In genomic region chr6:24907959-24908358, GRCh38 we compare ENCODE assay signal across 9 cellular contexts. TPM values are rescaled to one million over a fixed set of nuclear protein-coding genes. Genes with fewer than 3 reads are reported as not detected.
DNase-seq lines count a peak whose midpoint lies in the region; ATAC-seq and TF ChIP-seq lines count a peak whose summit lies in the region.
"Had no signal": no experiment of that assay in that cellular context is flagged by ENCODE, and none has a peak within 500 bp of the region (broad histone marks: within the 10 kb centered on the region; RNA-seq: fewer than 3 reads in every experiment).

No MANE protein-coding gene starts in this region.

- no peaks in the 10 kb centered on the region for H3K27me3 Mint-ChIP-seq in CD14-positive monocyte (ENCODE audit: low read depth in 3 of 3)
- H3K27me3 Mint-ChIP-seq in activated CD4-positive, alpha-beta memory T cell treated with anti-CD3 and anti-CD28 coated beads, Interleukin-2, amount 10 ng/mL, durations not matched to agents 7 days and 5 days: no peaks in the 10 kb centered on the region
- no peaks in the 10 kb centered on the region for H3K27me3 Mint-ChIP-seq in naive thymus-derived CD4-positive, alpha-beta T cell

- CTCF ChIA-PET in activated CD4-positive, alpha-beta memory T cell treated with anti-CD3 and anti-CD28 coated beads, Interleukin-2, amount 10 ng/mL, durations not matched to agents 7 days and 5 days (lab: Charles Lee): interaction anchor here (1.5 to 6.7 kb wide), 4 partner anchors 11 to 110 kb away, joined by 5 to 73 read pairs (median 20); no protein-coding TSS in a partner anchor
- CTCF ChIA-PET in naive thymus-derived CD4-positive, alpha-beta T cell (lab: Charles Lee): interaction anchor here (1.2 to 5.9 kb wide), 3 partner anchors 18 to 84 kb away, joined by 4 to 54 read pairs (median 53); no protein-coding TSS in a partner anchor

- H3K9ac ChIP-seq in GM23248: no peak overlapping the region

- H3K4me3 ChIP-seq in GM23248: no peak overlapping the region; the same call in 1 of the 2 replicates
- H3K4me3 ChIP-seq in naive thymus-derived CD4-positive, alpha-beta T cell (ENCODE audit: low read length): peak overlapping the region; percentile 1

- intact Hi-C loops in CD14-positive monocyte (cut with micrococcal nuclease): no loop called here
- intact Hi-C loops in naive thymus-derived CD4-positive, alpha-beta T cell (cut with micrococcal nuclease): loop anchor here (1.0 to 2.0 kb wide), 4 partner anchors 8 to 51 kb away; no protein-coding TSS in a partner anchor

- H2AFZ ChIP-seq in GM23248: no peak overlapping the region

- H3K36me3 ChIP-seq in GM23248 (ENCODE audit: low read depth): no peaks in the 10 kb centered on the region
- H3K36me3 ChIP-seq in naive thymus-derived CD4-positive, alpha-beta T cell (ENCODE audit: control insufficient read depth in 2 of 3, insufficient read depth in 3 of 3, low read length in 3 of 3): peaks cover 10 to 33% (median 15%) of the 10 kb centered on the region in 3 experiments

- H3K27ac ChIP-seq in GM23248: no peak overlapping the region
- peak overlapping the region; percentile 75 for H3K27ac ChIP-seq in naive thymus-derived CD4-positive, alpha-beta T cell (ENCODE audit: low read depth, low read length)

- H3F3A ChIP-seq in GM23248 (ENCODE audit: insufficient read depth): peaks cover 7% of the 10 kb centered on the region

- WGBS in GM23248 (ENCODE audit: low coverage in 1 of 2, low lambda C conversion rate in 2 of 2, missing lambda C conversion rate in 2 of 2), 2 experiments: 43 to 48% methylated on average over 3 of the region's 3 CpGs

- in situ Hi-C loops in GM23248 (cut with MboI): no loop called here

- TF ChIP-seq CTCF in CD14-positive monocyte (IDR thresholded peaks at IDR 0.05): no peak

- H3K4me1 Mint-ChIP-seq in CD14-positive monocyte: peaks cover 90% of the 10 kb centered on the region
- peaks cover 84% of the 10 kb centered on the region for H3K4me1 Mint-ChIP-seq in activated CD4-positive, alpha-beta memory T cell treated with anti-CD3 and anti-CD28 coated beads, Interleukin-2, amount 10 ng/mL, durations not matched to agents 7 days and 5 days
- H3K4me1 Mint-ChIP-seq in naive thymus-derived CD4-positive, alpha-beta T cell: peaks cover 73 to 98% (median 96%) of the 10 kb centered on the region in 7 donors

- H3K4me3 Mint-ChIP-seq in CD14-positive monocyte: peak overlapping the region in 1 of 2 donors; percentile 65
- no peak overlapping the region for H3K4me3 Mint-ChIP-seq in activated CD4-positive, alpha-beta memory T cell treated with anti-CD3 and anti-CD28 coated beads, Interleukin-2, amount 10 ng/mL, durations not matched to agents 7 days and 5 days
- H3K4me3 Mint-ChIP-seq in naive thymus-derived CD4-positive, alpha-beta T cell: peak overlapping the region; percentile 90 to 97 (median 96)

- no peaks in the 10 kb centered on the region for H3K79me2 ChIP-seq in GM23248 (ENCODE audit: insufficient read depth)

- peaks cover 63 to 78% of the 10 kb centered on the region in 2 donors for H3K36me3 Mint-ChIP-seq in CD14-positive monocyte
- peaks cover 92% of the 10 kb centered on the region for H3K36me3 Mint-ChIP-seq in activated CD4-positive, alpha-beta memory T cell treated with anti-CD3 and anti-CD28 coated beads, Interleukin-2, amount 10 ng/mL, durations not matched to agents 7 days and 5 days (ENCODE audit: low read depth)
- peaks cover 25 to 85% (median 84%) of the 10 kb centered on the region in 5 donors for H3K36me3 Mint-ChIP-seq in naive thymus-derived CD4-positive, alpha-beta T cell

- no peaks in the 10 kb centered on the region for H4K20me1 ChIP-seq in GM23248 (ENCODE audit: insufficient read depth)

- H3K9me3 ChIP-seq in GM23248 (ENCODE audit: low read depth): no peaks in the 10 kb centered on the region
- H3K9me3 ChIP-seq in naive thymus-derived CD4-positive, alpha-beta T cell (ENCODE audit: control insufficient read depth in 2 of 3, low read length in 3 of 3): no peaks in the 10 kb centered on the region

- DNase-seq in CD14-positive monocyte (ENCODE audit: low spot score) (no peak), GM23248 (peak; percentile 10), NCI-H1417 treated with DMSO at 0.1 percent for 48 hours (lab: John Stamatoyannopoulos, UW) (no peak), occipital lobe (lab: John Stamatoyannopoulos, UW) (no peak), UCSD-AML1 (lab: John Stamatoyannopoulos, UW; ENCODE audit: unreplicated experiment) (no peak)
- no peak for DNase-seq in activated CD4-positive, alpha-beta memory T cell treated with anti-CD3 and anti-CD28 coated beads, Interleukin-2, amount 10 ng/mL, durations not matched to agents 7 days and 5 days
- no peak for DNase-seq in naive thymus-derived CD4-positive, alpha-beta T cell
- DNase-seq: NCI-H187 had no signal

- H3K4me1 ChIP-seq in GM23248 (ENCODE audit: insufficient read depth): peaks cover 25% of the 10 kb centered on the region
- H3K4me1 ChIP-seq in naive thymus-derived CD4-positive, alpha-beta T cell (ENCODE audit: control insufficient read depth in 2 of 2, insufficient read depth in 2 of 2, low read length in 2 of 2): peaks cover 77 to 89% of the 10 kb centered on the region in 2 donors

- H3K9me2 ChIP-seq in GM23248 (ENCODE audit: insufficient read depth): no peaks in the 10 kb centered on the region

- ATAC-seq in naive thymus-derived CD4-positive, alpha-beta T cell: no peak
- no peak for ATAC-seq in HG03175 (IDR thresholded peaks at IDR 0.05; ENCODE audit: unreplicated experiment)

- H3K27me3 ChIP-seq in GM23248 (replicated peaks; ENCODE audit: insufficient read depth): peaks cover 7% of the 10 kb centered on the region; the same call in 1 of the 2 replicates
- H3K27me3 ChIP-seq in naive thymus-derived CD4-positive, alpha-beta T cell (ENCODE audit: control insufficient read depth in 2 of 2, insufficient read depth in 2 of 2, low read length in 2 of 2): no peaks in the 10 kb centered on the region

- H3K9me3 Mint-ChIP-seq in CD14-positive monocyte: peaks cover 0 to 3% (median 2%) of the 10 kb centered on the region in 7 donors
- H3K9me3 Mint-ChIP-seq in activated CD4-positive, alpha-beta memory T cell treated with anti-CD3 and anti-CD28 coated beads, Interleukin-2, amount 10 ng/mL, durations not matched to agents 7 days and 5 days: peaks cover 2% of the 10 kb centered on the region
- H3K9me3 Mint-ChIP-seq in naive thymus-derived CD4-positive, alpha-beta T cell: peaks cover 0 to 15% (median 2%) of the 10 kb centered on the region in 11 donors

- H3K4me2 ChIP-seq in GM23248 (ENCODE audit: unreplicated experiment): peak overlapping the region; percentile 98

- POLR2A ChIA-PET in activated CD4-positive, alpha-beta memory T cell treated with anti-CD3 and anti-CD28 coated beads, Interleukin-2, amount 10 ng/mL, durations not matched to agents 7 days and 5 days (lab: Charles Lee): interaction anchor here (1.2 to 7.4 kb wide), 8 partner anchors 8 to 83 kb away, joined by 3 to 104 read pairs (median 37); partner anchors contain the start of gene RIPOR2
- POLR2A ChIA-PET in naive thymus-derived CD4-positive, alpha-beta T cell (lab: Charles Lee): interaction anchor here (3.9 to 25.4 kb wide), 6 partner anchors 8 to 83 kb away, joined by 28 to 644 read pairs (median 56); partner anchors contain the start of gene RIPOR2

- peak overlapping the region; percentile 84 to 95 (median 92) for H3K27ac Mint-ChIP-seq in CD14-positive monocyte
- H3K27ac Mint-ChIP-seq in activated CD4-positive, alpha-beta memory T cell treated with anti-CD3 and anti-CD28 coated beads, Interleukin-2, amount 10 ng/mL, durations not matched to agents 7 days and 5 days: peak overlapping the region; percentile 79
- H3K27ac Mint-ChIP-seq in naive thymus-derived CD4-positive, alpha-beta T cell: peak overlapping the region; percentile 83 to 99 (median 96)

RNA-seq across cellular contexts. Expression of gene RIPOR2, which starts 27.8 kb away (rescaled TPM):
- polyA plus RNA-seq in CD14-positive monocyte (100 to 1,000 TPM; 154 to 179 TPM), GM23248 (2016; fragmentation: Nextera tagmentation; extraction: Ambion mirVana) (3.0 and 3.3 TPM in 2 replicates)
- total RNA-seq in GM23248 (2014; rRNA removed; shearing (Covaris generic)): 2.7 and 3.2 TPM in 2 replicates
- total RNA-seq in activated CD4-positive, alpha-beta memory T cell treated with anti-CD3 and anti-CD28 coated beads, Interleukin-2, amount 10 ng/mL, durations not matched to agents 7 days and 5 days: 100 to 1,000 TPM; 234 to 240 TPM
- total RNA-seq in naive thymus-derived CD4-positive, alpha-beta T cell: 100 to 1,000 TPM; 246 to 576 (median 431) TPM
- polyA plus RNA-seq in naive thymus-derived CD4-positive, alpha-beta T cell: 100 to 1,000 TPM; 532 to 813 TPM
- total RNA-seq in occipital lobe: 17.8 TPM

Comparison
In these comparisons a context has a peak if more than half of its experiments do, and no peak if none do; other contexts are left out.
1. RNA of gene RIPOR2, which starts 27.8 kb away (total RNA-seq): 246 to 576 TPM in naive thymus-derived CD4-positive, alpha-beta T cell and 234 to 240 TPM in activated CD4-positive, alpha-beta memory T cell treated with anti-CD3 and anti-CD28 coated beads, Interleukin-2, amount 10 ng/mL, durations not matched to agents 7 days and 5 days; 17.8 TPM in occipital lobe (single experiment) and 2.7 to 3.2 TPM in GM23248; every median in the first group is over 10 times any median in the second.
2. intact Hi-C loops: an anchor here in naive thymus-derived CD4-positive, alpha-beta T cell (1.0 to 2.0 kb wide); none called in CD14-positive monocyte.
3. Peak in every context shown above with its lines, with median percentiles within 50 percentile points of each other: H3K27ac Mint-ChIP-seq.